Comparison of ENCODE assay signal across 11 cellular contexts in genomic region chr7:11266101-11266500, GRCh38.
"Had no signal": no experiment of that assay in that cellular context is flagged by ENCODE, and none has a peak within 500 bp of the region (broad histone marks: within the 10 kb centered on the region; RNA-seq: fewer than 3 reads in every experiment).

No MANE protein-coding gene starts in this region.

- H3K4me3 Mint-ChIP-seq: GM23338, H9, HFFc6 had no signal

- H3K4me2 ChIP-seq: GM23338 had no signal

- H3K4me3 ChIP-seq: GM23248, GM23338, HAP-1 had no signal

- H3K27ac ChIP-seq: GM23248 had no signal

- H2AFZ ChIP-seq: GM23248, GM23338 had no signal

- H3K9ac ChIP-seq: GM23248 had no signal

- H3K4me1 ChIP-seq: HAP-1 had no signal

- FAIRE-seq: H1, H54 had no signal

- H3K4me1 Mint-ChIP-seq: GM23338, H9 had no signal

- H3K27ac Mint-ChIP-seq: GM23338, H9, HFFc6 had no signal

- H3K9me3 Mint-ChIP-seq: GM23338 had no signal

- ATAC-seq: GM23338, HCT116 had no signal

- H3K36me3 ChIP-seq: HAP-1 had no signal

- DNase-seq: GM23248, GOT3, H7, H9, HCEC 1CT, HFFc6 had no signal

- H3K9me3 ChIP-seq: HAP-1 had no signal
